In genomic region chr2:45905643-45905969, GRCh38 we compare ENCODE assay signal across 17 cellular contexts.
A peak's percentile ranks its signal among the peaks of the same experiment; 100 is the strongest.
DNase-seq lines count a peak whose midpoint lies in the region; ATAC-seq and TF ChIP-seq lines count a peak whose summit lies in the region.
"Had no signal": no experiment of that assay in that cellular context is flagged by ENCODE, and none has a peak within 500 bp of the region (broad histone marks: within the 10 kb centered on the region; RNA-seq: fewer than 3 reads in every experiment).

No MANE protein-coding gene starts in this region.

- POLR2A ChIA-PET in activated B cell treated with CpG ODN at 0.5 μM for 24 hours (lab: Charles Lee), result interaction anchor here (1.1 to 1.4 kb wide), 2 partner anchors 10 to 15 kb away, joined by 4 read pairs; no protein-coding TSS in a partner anchor

- peaks cover 53% of the 10 kb centered on the region for H3K36me3 ChIP-seq in BLaER1
- H3K36me3 ChIP-seq in lower lobe of right lung, result no peaks in the 10 kb centered on the region
- H3K36me3 ChIP-seq: HAP-1, stomach, transverse colon had no signal

- H3K4me3 Mint-ChIP-seq in activated B cell treated with CpG ODN at 0.5 μM for 24 hours, result no peak overlapping the region
- H3K4me3 Mint-ChIP-seq: activated naive CD8-positive, alpha-beta T cell treated with anti-CD3 and anti-CD28 coated beads for 36 hours; CD8-positive, alpha-beta memory T cell had no signal

- no peaks in the 10 kb centered on the region for H3K27me3 Mint-ChIP-seq in activated B cell treated with CpG ODN at 0.5 μM for 24 hours
- H3K27me3 Mint-ChIP-seq: activated naive CD8-positive, alpha-beta T cell treated with anti-CD3 and anti-CD28 coated beads for 36 hours; CD8-positive, alpha-beta memory T cell had no signal

- peaks cover 56% of the 10 kb centered on the region for H3K4me1 Mint-ChIP-seq in activated B cell treated with CpG ODN at 0.5 μM for 24 hours

- intact Hi-C loops in activated B cell treated with CpG ODN at 0.5 μM for 24 hours (cut with micrococcal nuclease) (loop anchor here (5.0 kb wide), 1 partner anchor 178 kb away; no protein-coding TSS in a partner anchor), lower lobe of right lung (cut with DNase I) (no loop called here)

- no peak for TF ChIP-seq CTCF in activated B cell treated with CpG ODN at 0.5 μM for 24 hours (IDR thresholded peaks at IDR 0.05)
- no peak for TF ChIP-seq CTCF in lower lobe of right lung (IDR thresholded peaks at IDR 0.05)

- H3K4me3 ChIP-seq in BLaER1 (no peak overlapping the region), lower lobe of right lung (no peak overlapping the region)
- H3K4me3 ChIP-seq: HAP-1, stomach, transverse colon had no signal

- peaks cover 93% of the 10 kb centered on the region for H3K4me1 ChIP-seq in BLaER1
- H3K4me1 ChIP-seq in lower lobe of right lung, result peaks cover 30% of the 10 kb centered on the region
- H3K4me1 ChIP-seq: HAP-1 had no signal

- CTCF ChIA-PET in activated B cell treated with CpG ODN at 0.5 μM for 24 hours (lab: Charles Lee), result interaction anchor here (0.7 kb wide), 1 partner anchor 127 kb away, joined by 3 read pairs; no protein-coding TSS in a partner anchor

- peak overlapping the region; percentile 27; the same call in 1 of the 2 replicates for H3K27ac ChIP-seq in BLaER1
- H3K27ac ChIP-seq in lower lobe of right lung, result no peak overlapping the region
- H3K27ac ChIP-seq: transverse colon had no signal

- peaks cover 99% of the 10 kb centered on the region for H4K20me1 ChIP-seq in BLaER1

- H3K9me3 Mint-ChIP-seq in activated B cell treated with CpG ODN at 0.5 μM for 24 hours, result no peaks in the 10 kb centered on the region
- H3K9me3 Mint-ChIP-seq: activated naive CD8-positive, alpha-beta T cell treated with anti-CD3 and anti-CD28 coated beads for 36 hours; activated T-helper 2 cell treated with anti-CD3 and anti-CD28 coated beads, Interferon-gamma antibody, Interleukin-2, Interleukin-4, amounts not matched to agents 10 μg/mL and 5 μg/mL and 100 μg/mL, durations not matched to agents 14 hours and 24 hours and 36 hours; CD8-positive, alpha-beta memory T cell had no signal

- H3K9me3 ChIP-seq in BLaER1, result no peaks in the 10 kb centered on the region
- no peaks in the 10 kb centered on the region for H3K9me3 ChIP-seq in lower lobe of right lung
- H3K9me3 ChIP-seq: HAP-1, stomach, transverse colon had no signal

- H3K36me3 Mint-ChIP-seq in activated B cell treated with CpG ODN at 0.5 μM for 24 hours (ENCODE audit: low read depth), result peaks cover 10% of the 10 kb centered on the region
- H3K36me3 Mint-ChIP-seq: activated naive CD8-positive, alpha-beta T cell treated with anti-CD3 and anti-CD28 coated beads for 36 hours had no signal

- no peaks in the 10 kb centered on the region for H3K27me3 ChIP-seq in BLaER1
- no peaks in the 10 kb centered on the region for H3K27me3 ChIP-seq in lower lobe of right lung (ENCODE audit: low read depth)
- H3K27me3 ChIP-seq: stomach, transverse colon had no signal

- H3K4me2 ChIP-seq in BLaER1, result peak overlapping the region; percentile 22

- H3K27ac Mint-ChIP-seq in activated B cell treated with CpG ODN at 0.5 μM for 24 hours, result peak overlapping the region; percentile 37
- H3K27ac Mint-ChIP-seq: activated naive CD8-positive, alpha-beta T cell treated with anti-CD3 and anti-CD28 coated beads for 36 hours; activated T-helper 2 cell treated with anti-CD3 and anti-CD28 coated beads, Interferon-gamma antibody, Interleukin-2, Interleukin-4, amounts not matched to agents 10 μg/mL and 5 μg/mL and 100 μg/mL, durations not matched to agents 14 hours and 24 hours and 36 hours had no signal

- H3K9ac ChIP-seq in BLaER1, result no peak overlapping the region

- DNase-seq in COR-L47 (lab: John Stamatoyannopoulos, UW) (peak; percentile 17), NCI-H146 treated with DMSO at 0.1 percent for 48 hours (lab: John Stamatoyannopoulos, UW; ENCODE audit: unreplicated experiment) (peak; percentile 77), activated B cell treated with CpG ODN at 0.5 μM for 24 hours (no peak), lower lobe of right lung (no peak), CD1c-positive myeloid dendritic cell (ENCODE audit: extremely low spot score) (no peak)
- DNase-seq: activated CD4-positive, alpha-beta T cell treated with anti-CD3 and anti-CD28 coated beads, Interleukin-2, amount 50 U/mL, for 48 hours; activated CD4-positive, CD25-positive, alpha-beta regulatory T cell; activated naive CD8-positive, alpha-beta T cell treated with anti-CD3 and anti-CD28 coated beads for 36 hours; CD8-positive, alpha-beta memory T cell; Kasumi-1; stomach; transverse colon had no signal

- ATAC-seq in activated B cell treated with CpG ODN at 0.5 μM for 24 hours (ENCODE audit: low read depth) (no peak), lower lobe of right lung (no peak), GM21619 (IDR thresholded peaks at IDR 0.05; ENCODE audit: unreplicated experiment) (no peak), GM21423 (IDR thresholded peaks at IDR 0.05; ENCODE audit: unreplicated experiment) (no peak)

Comparison
In these comparisons a context has a peak if more than half of its experiments do, and no peak if none do; other contexts are left out.
1. DNase-seq: peak in COR-L47 (single experiment) and NCI-H146 treated with DMSO at 0.1 percent for 48 hours (single experiment); none in activated B cell treated with CpG ODN at 0.5 μM for 24 hours (single experiment), lower lobe of right lung (single experiment) and CD1c-positive myeloid dendritic cell (single experiment).